ENCODE assay signal across 1 cellular context in genomic region chr11:64742087-64742939, GRCh38.
A peak's percentile ranks its signal among the peaks of the same experiment; 100 is the strongest.
TF ChIP-seq lines count a peak whose summit lies in the region.

No MANE protein-coding gene starts in this region.

TF ChIP-seq in GM23338, 12 proteins besides CTCF, POLR2A, EP300 and RAD21 (continued from another document):
- 0 out of 2 replicates have a peak, but pooled peaks have one; percentile 41 for TF ChIP-seq ETS1 (IDR thresholded peaks at IDR 0.05)
